ENCODE assay signal across 23 cellular contexts in genomic region chr5:120806132-120806531, GRCh38.
A peak's percentile ranks its signal among the peaks of the same experiment; 100 is the strongest.
DNase-seq lines count a peak whose midpoint lies in the region; ATAC-seq and TF ChIP-seq lines count a peak whose summit lies in the region.
"Had no signal": no experiment of that assay in that cellular context is flagged by ENCODE, and none has a peak within 500 bp of the region (broad histone marks: within the 10 kb centered on the region; RNA-seq: fewer than 3 reads in every experiment).

No MANE protein-coding gene starts in this region.

- no peaks in the 10 kb centered on the region for H3K27me3 Mint-ChIP-seq in effector memory CD8-positive, alpha-beta T cell
- H3K27me3 Mint-ChIP-seq: activated CD8-positive, alpha-beta T cell treated with anti-CD3 and anti-CD28 coated beads for 36 hours; activated naive CD8-positive, alpha-beta T cell treated with anti-CD3 and anti-CD28 coated beads for 36 hours had no signal

- no peaks in the 10 kb centered on the region for H3K9me3 ChIP-seq in A673 (ENCODE audit: low read depth, low read length, poor library complexity, severe bottlenecking)
- H3K9me3 ChIP-seq: mucosa of descending colon, SJSA1, uterus had no signal

- H3K36me3 Mint-ChIP-seq in effector memory CD8-positive, alpha-beta T cell (ENCODE audit: insufficient read depth) = no peaks in the 10 kb centered on the region
- H3K36me3 Mint-ChIP-seq: activated naive CD8-positive, alpha-beta T cell treated with anti-CD3 and anti-CD28 coated beads for 36 hours; WTC11 had no signal

- TF ChIP-seq CTCF in A673 (conservative IDR thresholded peaks at IDR 0.05; ENCODE audit: low read depth, low read length) = no peak
- TF ChIP-seq CTCF in brain microvascular endothelial cell (IDR thresholded peaks at IDR 0.05; ENCODE audit: low read depth, low read length, missing control alignments) = no peak
- no peak for TF ChIP-seq CTCF in GM20000 (IDR thresholded peaks at IDR 0.05; ENCODE audit: extremely low read depth, missing control alignments)

- DNase-seq in A673 (ENCODE audit: low spot score) (peak; percentile 29), EL (peak; percentile 11), brain microvascular endothelial cell (peak; percentile 19), iris pigment epithelial cell (ENCODE audit: low read depth) (peak; percentile 76), GM20000 (ENCODE audit: low spot score) (no peak), NCI-H146 (lab: John Stamatoyannopoulos, UW) (no peak)
- DNase-seq in effector memory CD8-positive, alpha-beta T cell = no peak
- DNase-seq: activated CD8-positive, alpha-beta T cell treated with anti-CD3 and anti-CD28 coated beads for 36 hours; activated naive CD8-positive, alpha-beta T cell treated with anti-CD3 and anti-CD28 coated beads for 36 hours; activated T-cell treated with anti-CD3 and anti-CD28 coated beads, Interleukin-2, amount 50 U/mL, for 72 hours; cerebellar nuclear complex; COR-L47; effector memory CD4-positive, alpha-beta T cell; GOT3; left colon; mucosa of descending colon; PC-3; stimulated activated CD4-positive, alpha-beta T cell treated with anti-CD3 and anti-CD28 coated beads, Interleukin-2, amount 100 ng/mL, for 48 hours; T-helper 2 cell; uterus had no signal

- BruUV-seq in A673 (replicated peaks; lab: Mats Ljungman, UMichigan) = no TSS peak

- H3K36me3 ChIP-seq in A673 (ENCODE audit: insufficient read depth, low read length, poor library complexity, severe bottlenecking) (no peaks in the 10 kb centered on the region), brain microvascular endothelial cell (replicated peaks) (no peaks in the 10 kb centered on the region)
- H3K36me3 ChIP-seq: SJSA1, uterus had no signal

- H3K9me3 Mint-ChIP-seq in effector memory CD8-positive, alpha-beta T cell = peaks cover 7 to 29% of the 10 kb centered on the region in 2 donors
- H3K9me3 Mint-ChIP-seq: activated CD8-positive, alpha-beta T cell treated with anti-CD3 and anti-CD28 coated beads for 36 hours; activated naive CD8-positive, alpha-beta T cell treated with anti-CD3 and anti-CD28 coated beads for 36 hours; WTC11 had no signal

- H3K27me3 ChIP-seq in A673 (replicated peaks; ENCODE audit: insufficient read depth, low read depth, low read length, poor library complexity) = no peaks in the 10 kb centered on the region
- H3K27me3 ChIP-seq in brain microvascular endothelial cell (replicated peaks) = no peaks in the 10 kb centered on the region
- H3K27me3 ChIP-seq: SJSA1, uterus had no signal

- CTCF ChIA-PET in A673 (lab: Charles Lee) = no interaction called here

- ATAC-seq in HG03175 (IDR thresholded peaks at IDR 0.05; ENCODE audit: unreplicated experiment) = no peak
- ATAC-seq in effector memory CD8-positive, alpha-beta T cell (replicated peaks) = no peak
- ATAC-seq: activated CD8-positive, alpha-beta T cell treated with anti-CD3 and anti-CD28 coated beads for 36 hours; activated T-cell treated with anti-CD3 and anti-CD28 coated beads, Interleukin-2, amount 50 U/mL, for 72 hours; left colon; mucosa of descending colon; PC-3; WTC11 had no signal

- no peaks in the 10 kb centered on the region for H3K4me1 Mint-ChIP-seq in effector memory CD8-positive, alpha-beta T cell (ENCODE audit: low read depth in 2 of 2)
- H3K4me1 Mint-ChIP-seq: activated naive CD8-positive, alpha-beta T cell treated with anti-CD3 and anti-CD28 coated beads for 36 hours had no signal

- H3K27ac ChIP-seq in A673 (ENCODE audit: low read depth, low read length, poor library complexity, severe bottlenecking) = no peak overlapping the region
- H3K27ac ChIP-seq in brain microvascular endothelial cell = no peak overlapping the region
- H3K27ac ChIP-seq: SJSA1, uterus had no signal

- intact Hi-C loops in A673 (cut with micrococcal nuclease; ENCODE audit: unreplicated experiment) = loop anchor here (5.0 to 10.0 kb wide), 2 partner anchors 1069 to 1141 kb away; no protein-coding TSS in a partner anchor

- no peak overlapping the region for H3K4me3 Mint-ChIP-seq in effector memory CD8-positive, alpha-beta T cell
- H3K4me3 Mint-ChIP-seq: activated CD8-positive, alpha-beta T cell treated with anti-CD3 and anti-CD28 coated beads for 36 hours; activated naive CD8-positive, alpha-beta T cell treated with anti-CD3 and anti-CD28 coated beads for 36 hours; activated T-cell treated with anti-CD3 and anti-CD28 coated beads, Interleukin-2, amount 50 U/mL, for 72 hours; WTC11 had no signal

- no peak overlapping the region for H3K27ac Mint-ChIP-seq in effector memory CD8-positive, alpha-beta T cell
- H3K27ac Mint-ChIP-seq: activated CD8-positive, alpha-beta T cell treated with anti-CD3 and anti-CD28 coated beads for 36 hours; activated naive CD8-positive, alpha-beta T cell treated with anti-CD3 and anti-CD28 coated beads for 36 hours; activated T-cell treated with anti-CD3 and anti-CD28 coated beads, Interleukin-2, amount 50 U/mL, for 72 hours; WTC11 had no signal

- H3K4me1 ChIP-seq in A673 (ENCODE audit: insufficient read depth, low read length, poor library complexity, severe bottlenecking) = no peaks in the 10 kb centered on the region
- H3K4me1 ChIP-seq: uterus had no signal

- in situ Hi-C loops in brain microvascular endothelial cell (cut with HindIII; ENCODE audit: low pct_ligation_motif_present, low sequenced_read_pairs) = no loop called here

- POLR2A ChIA-PET in A673 (lab: Charles Lee; ENCODE audit: low non-redundant PET) = no interaction called here

- H3K4me3 ChIP-seq in A673 (ENCODE audit: low read depth, low read length, poor library complexity, severe bottlenecking) (no peak overlapping the region), brain microvascular endothelial cell (ENCODE audit: low read depth, low read length) (no peak overlapping the region)
- H3K4me3 ChIP-seq: mucosa of descending colon, SJSA1, uterus had no signal

Comparison
In these comparisons a context has a peak if more than half of its experiments do, and no peak if none do; other contexts are left out.
1. DNase-seq: peak in A673 (single experiment), EL (single experiment), brain microvascular endothelial cell (single experiment) and iris pigment epithelial cell (single experiment); none in GM20000 (single experiment), effector memory CD8-positive, alpha-beta T cell (0 of 3) and NCI-H146 (single experiment).